ENCODE assay signal across 28 cellular contexts in the genomic region with DNA sequence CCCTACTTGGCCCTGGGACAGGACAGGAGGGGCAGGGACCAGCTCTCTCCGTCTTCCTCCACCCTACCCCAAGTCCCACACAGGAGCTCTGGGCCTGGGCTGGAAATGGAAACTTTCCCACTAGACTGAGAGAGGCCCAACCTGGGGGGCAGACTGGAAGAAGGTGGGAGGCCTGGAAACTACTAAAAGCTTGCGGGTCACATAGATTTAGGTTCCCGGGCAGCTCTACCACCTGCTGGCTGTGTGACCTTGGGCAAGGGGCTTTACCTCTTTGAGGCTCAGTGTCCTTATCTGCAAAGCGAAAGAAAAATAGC. TPM values are rescaled to one million over a fixed set of nuclear protein-coding genes. Genes with fewer than 3 reads are reported as not detected.
DNase-seq lines count a peak whose midpoint lies in the region; ATAC-seq and TF ChIP-seq lines count a peak whose summit lies in the region.
"Had no signal": no experiment of that assay in that cellular context is flagged by ENCODE, and none has a peak within 500 bp of the region (broad histone marks: within the 10 kb centered on the region; RNA-seq: fewer than 3 reads in every experiment).

No MANE protein-coding gene starts in this region.

- H4K20me1 ChIP-seq in GM23248 (ENCODE audit: insufficient read depth), result no peaks in the 10 kb centered on the region

- peaks cover 8% of the 10 kb centered on the region for H3K9me3 Mint-ChIP-seq in activated naive CD8-positive, alpha-beta T cell (ENCODE audit: low read depth)
- peaks cover 2% of the 10 kb centered on the region for H3K9me3 Mint-ChIP-seq in activated naive CD8-positive, alpha-beta T cell treated with anti-CD3 and anti-CD28 coated beads for 36 hours
- no peaks in the 10 kb centered on the region for H3K9me3 Mint-ChIP-seq in chondrocyte (ENCODE audit: low read depth)
- H3K9me3 Mint-ChIP-seq in progenitor cell of endocrine pancreas (ENCODE audit: low read depth), result no peaks in the 10 kb centered on the region

- H3K27ac ChIP-seq in GM23248, result no peak overlapping the region
- H3K27ac ChIP-seq: neutrophil, RWPE1, spleen, testis had no signal

- in situ Hi-C loops in GM23248 (cut with MboI), result no loop called here

- H3K9me2 ChIP-seq in GM23248 (ENCODE audit: insufficient read depth), result no peaks in the 10 kb centered on the region

- H3K9me3 ChIP-seq in iPS-18c (ENCODE audit: control insufficient read depth, insufficient read depth, low read length), result no peaks in the 10 kb centered on the region
- H3K9me3 ChIP-seq in GM23248 (ENCODE audit: low read depth), result no peaks in the 10 kb centered on the region
- H3K9me3 ChIP-seq: HAP-1, neutrophil, testis had no signal

- H3K4me1 Mint-ChIP-seq in activated naive CD8-positive, alpha-beta T cell (ENCODE audit: low read depth), result peaks cover 6% of the 10 kb centered on the region
- H3K4me1 Mint-ChIP-seq in activated naive CD8-positive, alpha-beta T cell treated with anti-CD3 and anti-CD28 coated beads for 36 hours, result peaks cover 5% of the 10 kb centered on the region
- H3K4me1 Mint-ChIP-seq in chondrocyte (ENCODE audit: low read depth), result peaks cover 3% of the 10 kb centered on the region
- H3K4me1 Mint-ChIP-seq in progenitor cell of endocrine pancreas (ENCODE audit: low read depth), result peaks cover 14% of the 10 kb centered on the region

- no peaks in the 10 kb centered on the region for H3K36me3 ChIP-seq in GM23248 (ENCODE audit: low read depth)
- H3K36me3 ChIP-seq: HAP-1, neutrophil, spleen had no signal

- DNase-seq in activated naive CD8-positive, alpha-beta T cell treated with anti-CD3 and anti-CD28 coated beads for 36 hours, result no peak
- DNase-seq in chondrocyte (ENCODE audit: low spot score) (no peak), progenitor cell of endocrine pancreas (ENCODE audit: low spot score, unreplicated experiment) (no peak), GM19238 (ENCODE audit: insufficient read length, low spot score) (no peak), GM23248 (no peak)
- DNase-seq: activated CD4-positive, alpha-beta T cell treated with anti-CD3 and anti-CD28 coated beads, Interleukin-2, amount 50 U/mL, for 1 hour; activated T-cell treated with anti-CD3 and anti-CD28 coated beads, Interleukin-2, amount 50 U/mL, for 24 hours; central memory CD4-positive, alpha-beta T cell; DMS79; effector memory CD8-positive, alpha-beta T cell; GDM1; KBM-7; left colon; mammary epithelial cell; NCI-H1092 treated with DMSO at 0.1 percent for 48 hours; NCI-H187; spleen; stimulated activated CD8-positive, alpha-beta memory T cell treated with anti-CD3 and anti-CD28 coated beads, Interleukin-4, amount 100 ng/mL, for 48 hours; T-cell; testis had no signal

- H3K27ac Mint-ChIP-seq in activated naive CD8-positive, alpha-beta T cell, result no peak overlapping the region
- no peak overlapping the region for H3K27ac Mint-ChIP-seq in activated naive CD8-positive, alpha-beta T cell treated with anti-CD3 and anti-CD28 coated beads for 36 hours
- H3K27ac Mint-ChIP-seq in chondrocyte (ENCODE audit: unreplicated experiment) (no peak overlapping the region), progenitor cell of endocrine pancreas (no peak overlapping the region)
- H3K27ac Mint-ChIP-seq: activated T-cell treated with anti-CD3 and anti-CD28 coated beads, Interleukin-2, amount 50 U/mL, for 24 hours; CD14-positive monocyte; effector memory CD8-positive, alpha-beta T cell; stimulated activated naive CD8-positive, alpha-beta T cell treated with anti-CD3 and anti-CD28 coated beads, Interleukin-15, Interleukin-2, amounts not matched to agents 100 ng/mL and 50 ng/mL, for 24 hours; T-cell had no signal

- peaks cover 3% of the 10 kb centered on the region for H3K36me3 Mint-ChIP-seq in activated naive CD8-positive, alpha-beta T cell
- peaks cover 2% of the 10 kb centered on the region for H3K36me3 Mint-ChIP-seq in activated naive CD8-positive, alpha-beta T cell treated with anti-CD3 and anti-CD28 coated beads for 36 hours
- peaks cover 1% of the 10 kb centered on the region for H3K36me3 Mint-ChIP-seq in chondrocyte (ENCODE audit: low read depth)
- no peaks in the 10 kb centered on the region for H3K36me3 Mint-ChIP-seq in progenitor cell of endocrine pancreas (ENCODE audit: insufficient read depth)
- H3K36me3 Mint-ChIP-seq: T-cell had no signal

- peaks cover 30% of the 10 kb centered on the region for H3K27me3 ChIP-seq in GM23248 (replicated peaks; ENCODE audit: insufficient read depth)
- H3K27me3 ChIP-seq: testis had no signal

- no peak overlapping the region for H3K9ac ChIP-seq in GM23248

- no peaks in the 10 kb centered on the region for H3K79me2 ChIP-seq in GM23248 (ENCODE audit: insufficient read depth)

- peak overlapping the region; percentile 14 for H3K4me3 Mint-ChIP-seq in activated naive CD8-positive, alpha-beta T cell
- H3K4me3 Mint-ChIP-seq in activated naive CD8-positive, alpha-beta T cell treated with anti-CD3 and anti-CD28 coated beads for 36 hours, result no peak overlapping the region
- H3K4me3 Mint-ChIP-seq in chondrocyte (ENCODE audit: unreplicated experiment), result peak overlapping the region; percentile 12
- peak overlapping the region; percentile 66 for H3K4me3 Mint-ChIP-seq in progenitor cell of endocrine pancreas (ENCODE audit: low read depth)
- H3K4me3 Mint-ChIP-seq: activated T-cell treated with anti-CD3 and anti-CD28 coated beads, Interleukin-2, amount 50 U/mL, for 24 hours; effector memory CD8-positive, alpha-beta T cell; stimulated activated naive CD8-positive, alpha-beta T cell treated with anti-CD3 and anti-CD28 coated beads, Interleukin-15, Interleukin-2, amounts not matched to agents 100 ng/mL and 50 ng/mL, for 24 hours; T-cell had no signal

- H3F3A ChIP-seq in GM23248 (ENCODE audit: insufficient read depth), result no peaks in the 10 kb centered on the region

- no peak for TF ChIP-seq CTCF in chondrocyte (IDR thresholded peaks at IDR 0.05)
- no peak for TF ChIP-seq CTCF in progenitor cell of endocrine pancreas (IDR thresholded peaks at IDR 0.05; ENCODE audit: unreplicated experiment)

- H3K27me3 Mint-ChIP-seq in activated naive CD8-positive, alpha-beta T cell, result peaks cover 50% of the 10 kb centered on the region
- peaks cover 72% of the 10 kb centered on the region for H3K27me3 Mint-ChIP-seq in activated naive CD8-positive, alpha-beta T cell treated with anti-CD3 and anti-CD28 coated beads for 36 hours
- H3K27me3 Mint-ChIP-seq in chondrocyte (ENCODE audit: low read depth) (peaks cover 57% of the 10 kb centered on the region), progenitor cell of endocrine pancreas (peaks cover 56% of the 10 kb centered on the region)

- H3K4me2 ChIP-seq in GM23248 (ENCODE audit: unreplicated experiment), result no peak overlapping the region

- H2AFZ ChIP-seq in GM23248, result no peak overlapping the region

- ATAC-seq in HG03571 (IDR thresholded peaks at IDR 0.05; ENCODE audit: unreplicated experiment), result no peak
- ATAC-seq: effector memory CD8-positive, alpha-beta T cell; left colon; T-cell had no signal

- 0 out of 2 replicates have a peak, but pooled peaks cover 3% of the 10 kb centered on the region for H3K4me1 ChIP-seq in GM23248 (ENCODE audit: insufficient read depth)
- H3K4me1 ChIP-seq: HAP-1, testis had no signal

- H3K4me3 ChIP-seq in iPS-18c (ENCODE audit: insufficient read depth, low read depth, low read length), result peak overlapping the region; percentile 69; the same call in 1 of the 2 replicates
- H3K4me3 ChIP-seq in GM23248, result no peak overlapping the region

- 51 to 54% methylated on average over 4 of the region's 4 CpGs for WGBS in GM23248 (ENCODE audit: low coverage in 1 of 2, low lambda C conversion rate in 2 of 2, missing lambda C conversion rate in 2 of 2), 2 experiments

RNA-seq across cellular contexts. Expression of a gene that starts 49.9 kb away (rescaled TPM):
- total RNA-seq in activated naive CD8-positive, alpha-beta T cell treated with anti-CD3 and anti-CD28 coated beads for 36 hours, result 10 to 100 TPM; 16.1 to 18.6 TPM
- total RNA-seq in chondrocyte, result 15.4 to 18.6 TPM (median 17.2 TPM) in 3 replicates
- 25.7 and 25.8 TPM in 2 replicates for total RNA-seq in progenitor cell of endocrine pancreas
- total RNA-seq in GM23248 (2014; rRNA removed; shearing (Covaris generic)), result 8.4 and 13.0 TPM in 2 replicates
- polyA plus RNA-seq in GM23248 (2016; fragmentation: Nextera tagmentation; extraction: Ambion mirVana), result 21.9 and 22.1 TPM in 2 replicates
